In the genomic region with DNA sequence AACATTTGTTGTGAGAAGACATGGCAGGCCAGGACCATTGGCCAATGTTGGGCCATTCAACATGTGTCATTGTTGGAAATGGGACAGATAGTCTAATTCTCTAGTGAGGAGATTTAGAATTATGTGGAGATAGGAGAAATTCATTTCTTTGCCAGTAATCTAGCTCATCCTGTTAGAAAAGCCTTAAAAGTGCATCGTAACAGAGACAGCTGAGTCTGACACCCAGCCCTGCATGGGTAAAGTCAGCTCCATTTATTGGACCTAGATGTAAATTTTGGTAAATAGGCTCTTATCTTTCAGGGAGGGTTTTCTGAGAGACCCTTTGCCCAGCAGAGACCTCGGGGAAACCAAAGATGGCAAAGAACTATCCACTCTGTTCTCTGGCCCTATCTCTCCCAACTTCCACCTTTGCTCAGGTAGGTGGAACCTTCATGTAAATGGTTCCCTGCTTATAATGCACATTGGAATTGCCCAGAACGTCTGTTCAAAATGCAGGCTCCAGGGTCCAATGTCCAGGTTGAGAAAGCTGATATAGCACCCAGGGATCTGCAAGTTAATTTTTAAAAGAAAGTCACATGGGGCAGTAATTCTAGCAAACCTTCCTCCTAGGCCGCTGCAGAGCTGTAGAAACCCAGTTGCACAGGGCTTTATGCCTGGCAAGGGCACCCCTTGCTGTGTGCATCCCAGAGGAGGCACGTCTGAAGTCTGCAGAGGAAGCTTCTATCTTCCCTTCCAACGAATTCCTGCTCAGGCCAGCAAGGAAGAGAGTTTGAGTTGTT, we compare ENCODE assay signal across 24 cellular contexts.
DNase-seq lines count a peak whose midpoint lies in the region; ATAC-seq, FAIRE-seq and TF ChIP-seq lines count a peak whose summit lies in the region.
"Had no signal": no experiment of that assay in that cellular context is flagged by ENCODE, and none has a peak within 500 bp of the region (broad histone marks: within the 10 kb centered on the region; RNA-seq: fewer than 3 reads in every experiment).

No MANE protein-coding gene starts in this region.

- H3K36me3 Mint-ChIP-seq in brain, result no peaks in the 10 kb centered on the region

- no peaks in the 10 kb centered on the region for H3K9me3 ChIP-seq in small intestine (ENCODE audit: control insufficient read depth, low read depth)
- H3K9me3 ChIP-seq: neutrophil, psoas muscle, SK-N-SH had no signal

- peaks cover 3% of the 10 kb centered on the region for H3K27me3 Mint-ChIP-seq in brain

- no peak for TF ChIP-seq CTCF in brain (conservative IDR thresholded peaks at IDR 0.05)

- 22 to 67% (median 37%) methylated on average over 6 of the region's 6 CpGs for WGBS in small intestine, 3 donors

- H3K27me3 ChIP-seq in small intestine (ENCODE audit: control insufficient read depth in 2 of 2, insufficient read depth in 2 of 2, low read length in 2 of 2), result no peaks in the 10 kb centered on the region
- H3K27me3 ChIP-seq: neutrophil had no signal

- H3K4me1 Mint-ChIP-seq in brain, result peaks cover 56% of the 10 kb centered on the region
- H3K4me1 Mint-ChIP-seq: immature natural killer cell had no signal

- peaks cover 8 to 13% of the 10 kb centered on the region in 2 donors for H3K4me1 ChIP-seq in small intestine (ENCODE audit: control insufficient read depth in 2 of 2, insufficient read depth in 1 of 2, low read depth in 1 of 2, low read length in 1 of 2)

- no peak for FAIRE-seq in small intestine (lab: Jason Lieb, UNC)

- DNase-seq in Caki2 (ENCODE audit: low read depth) (peak; percentile 22), left lobe of liver (ENCODE audit: low spot score) (peak; percentile 90), small intestine (peak; percentile 98), GF-D8 (lab: John Stamatoyannopoulos, UW) (no peak), G401 (ENCODE audit: low spot score) (no peak)
- DNase-seq in activated CD8-positive, alpha-beta memory T cell treated with anti-CD3 and anti-CD28 coated beads, Interleukin-2, amount 50 U/mL, for 4 hours, result no peak
- DNase-seq: activated B cell treated with CpG ODN at 0.5 μM for 24 hours; activated CD4-positive, alpha-beta T cell treated with anti-CD3 and anti-CD28 coated beads, Interleukin-2, amount 50 U/mL, for 48 hours; activated effector memory CD4-positive, alpha-beta T cell treated with anti-CD3 and anti-CD28 coated beads, Interleukin-2, amount 50 U/mL, for 16 hours; activated T-cell treated with anti-CD3 and anti-CD28 coated beads for 4 hours; effector memory CD4-positive, alpha-beta T cell; foreskin melanocyte; immature natural killer cell; NCI-H2081 treated with DMSO at 0.1 percent for 48 hours; NCI-H345; psoas muscle; SK-N-SH; stimulated activated CD4-positive, alpha-beta T cell treated with anti-CD3 and anti-CD28 coated beads, Interleukin-2, amount 100 ng/mL, for 24 hours had no signal

- H3K4me3 ChIP-seq in small intestine (ENCODE audit: low read depth in 1 of 2, low read length in 2 of 2), result no peak overlapping the region
- H3K4me3 ChIP-seq: lung, psoas muscle, smooth muscle cell had no signal

- peak overlapping the region in 3 of 5 experiments; percentile 48 to 96 (median 58) for H3K27ac Mint-ChIP-seq in brain
- H3K27ac Mint-ChIP-seq: activated B cell treated with CpG ODN at 0.5 μM for 24 hours, immature natural killer cell had no signal

- peak overlapping the region; percentile 6 to 53 for H3K27ac ChIP-seq in small intestine (ENCODE audit: low read depth in 1 of 2, low read length in 1 of 2)
- H3K27ac ChIP-seq: neutrophil, psoas muscle had no signal

- H3K4me3 Mint-ChIP-seq in brain, result no peak overlapping the region
- H3K4me3 Mint-ChIP-seq: activated B cell treated with CpG ODN at 0.5 μM for 24 hours, immature natural killer cell had no signal

- in situ Hi-C loops in Caki2 (cut with HindIII; ENCODE audit: low pct_unique_long_range_greater_than_20kb, low sequenced_read_pairs), result no loop called here
- in situ Hi-C loops in G401 (cut with HindIII; ENCODE audit: low sequenced_read_pairs), result no loop called here

- no peaks in the 10 kb centered on the region for H3K36me3 ChIP-seq in small intestine (ENCODE audit: control insufficient read depth in 2 of 2, insufficient read depth in 2 of 2, low read length in 2 of 2)
- H3K36me3 ChIP-seq: neutrophil had no signal

- H3K9me3 Mint-ChIP-seq in brain, result peaks cover 3 to 27% (median 12%) of the 10 kb centered on the region in 5 experiments
- H3K9me3 Mint-ChIP-seq: immature natural killer cell had no signal

- ATAC-seq in left lobe of liver (peak; percentile 63), GM21360 (IDR thresholded peaks at IDR 0.05; ENCODE audit: unreplicated experiment) (no peak)
- ATAC-seq: esophagus mucosa, psoas muscle had no signal

Comparison
In these comparisons a context has a peak if more than half of its experiments do, and no peak if none do; other contexts are left out.
1. DNase-seq: peak in Caki2 (single experiment), left lobe of liver (single experiment) and small intestine (single experiment); none in GF-D8 (single experiment), activated CD8-positive, alpha-beta memory T cell treated with anti-CD3 and anti-CD28 coated beads, Interleukin-2, amount 50 U/mL, for 4 hours (single experiment) and G401 (single experiment).